8 cellular contexts compared by ENCODE assay signal in the genomic region with DNA sequence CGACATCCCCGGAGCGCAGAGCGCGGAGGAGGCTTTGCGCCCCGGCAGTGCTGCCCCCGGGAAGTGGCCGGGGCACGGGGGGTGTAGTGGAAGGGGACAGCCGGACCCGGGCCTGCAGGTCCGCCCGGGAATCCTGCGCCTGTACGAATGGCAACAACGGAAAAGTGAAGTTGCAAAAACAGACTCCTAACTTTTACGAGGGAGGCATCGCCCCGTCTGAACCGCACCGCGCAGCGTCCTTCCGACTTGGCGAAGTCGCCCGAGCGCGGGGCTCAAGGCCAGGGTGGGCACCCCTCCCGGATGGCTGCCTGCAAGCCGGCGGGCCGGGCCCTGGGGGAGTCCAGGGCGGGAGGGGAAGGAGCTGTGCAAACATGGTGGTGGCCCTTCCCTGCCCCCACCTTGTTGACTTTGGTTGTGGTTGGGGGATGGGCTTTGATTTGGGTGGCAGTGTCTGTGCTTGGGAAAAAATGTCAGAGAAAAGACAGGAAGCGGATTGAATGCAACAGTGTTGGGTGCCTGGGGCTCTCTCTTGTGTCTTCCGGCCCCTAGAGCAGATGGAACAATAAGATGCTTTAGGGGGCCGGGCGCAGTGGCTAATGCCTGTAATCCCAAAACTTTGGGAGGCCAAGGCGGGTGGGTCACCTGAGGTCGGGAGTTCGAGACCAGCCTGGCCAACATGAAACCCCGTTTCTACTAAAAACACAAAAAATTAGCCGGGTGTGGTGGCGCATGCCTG. TPM values are rescaled to one million over a fixed set of nuclear protein-coding genes. Genes with fewer than 3 reads are reported as not detected.
DNase-seq lines count a peak whose midpoint lies in the region; ATAC-seq and TF ChIP-seq lines count a peak whose summit lies in the region.

No MANE protein-coding gene starts in this region.

- DNase-seq in BJ (ENCODE audit: low read depth) (no peak), HEK293T (ENCODE audit: extremely low spot score) (peak; percentile 32), PC-9 (peak in 1 of 2 experiments; percentile 62), activated gamma-delta T cell treated with Interleukin-2 at 50 U/mL for 16 hours (peak; percentile 71), foreskin keratinocyte (peak; percentile 49 to 51)

- no peaks in the 10 kb centered on the region for H4K20me1 ChIP-seq in PC-9 (ENCODE audit: insufficient read depth)

- peaks cover 8% of the 10 kb centered on the region for H3K36me3 ChIP-seq in BJ (ENCODE audit: control insufficient read depth, insufficient read depth, low read length)
- H3K36me3 ChIP-seq in PC-9 (ENCODE audit: low read depth), result no peaks in the 10 kb centered on the region
- no peaks in the 10 kb centered on the region for H3K36me3 ChIP-seq in neuron (ENCODE audit: insufficient read depth, low read length)
- H3K36me3 ChIP-seq in urinary bladder (ENCODE audit: insufficient read depth), result no peaks in the 10 kb centered on the region

- H3K9me3 ChIP-seq in PC-9 (ENCODE audit: insufficient read depth, low read depth) (no peaks in the 10 kb centered on the region), neuron (ENCODE audit: low read length) (no peaks in the 10 kb centered on the region)

- ATAC-seq in foreskin keratinocyte (peak; percentile 19), HG03175 (IDR thresholded peaks at IDR 0.05; ENCODE audit: unreplicated experiment) (no peak)

- POLR2A ChIA-PET in BJ (lab: Charles Lee), result no interaction called here
- POLR2A ChIA-PET in HEK293T (lab: Yijun Ruan, JAX), result interaction anchor here (1.0 to 2.4 kb wide), 4 partner anchors 10 to 268 kb away, joined by 3 to 6 read pairs (median 4); no protein-coding TSS in a partner anchor
- POLR2A ChIA-PET in PC-9 (lab: Charles Lee; ENCODE audit: unreplicated experiment), result no interaction called here

- peaks cover 5% of the 10 kb centered on the region for H3F3A ChIP-seq in PC-9 (ENCODE audit: insufficient read depth, low read depth)

- TSS peak; percentile 24 for BruUV-seq in PC-9 (replicated peaks; lab: Mats Ljungman, UMichigan)

- peak overlapping the region; percentile 93 for H3K27ac ChIP-seq in PC-9
- peak overlapping the region; percentile 97 for H3K27ac ChIP-seq in foreskin keratinocyte
- H3K27ac ChIP-seq in urinary bladder (ENCODE audit: low read depth), result peak overlapping the region; percentile 96

- no peaks in the 10 kb centered on the region for H3K9me2 ChIP-seq in PC-9 (ENCODE audit: insufficient read depth)

- no peaks in the 10 kb centered on the region for H3K27me3 ChIP-seq in BJ (ENCODE audit: control insufficient read depth, insufficient read depth, low read length)
- H3K27me3 ChIP-seq in PC-9 (ENCODE audit: insufficient read depth, low read depth), result no peaks in the 10 kb centered on the region
- no peaks in the 10 kb centered on the region for H3K27me3 ChIP-seq in foreskin keratinocyte
- no peaks in the 10 kb centered on the region for H3K27me3 ChIP-seq in neuron (ENCODE audit: insufficient read depth, low read length)

- H2AFZ ChIP-seq in PC-9 (0 out of 2 replicates have a peak overlapping the region, but pooled peaks have one; percentile 60), neuron (ENCODE audit: low read depth, low read length) (peak overlapping the region; percentile 80)

- H3K4me2 ChIP-seq in PC-9, result peak overlapping the region; percentile 82

- intact Hi-C loops in PC-9 (cut with micrococcal nuclease; ENCODE audit: unreplicated experiment), result no loop called here

- H3K4me3 ChIP-seq in BJ (ENCODE audit: low read depth, low read length) (peak overlapping the region; percentile 73), PC-9 (peak overlapping the region; percentile 84), neuron (ENCODE audit: low read length) (peak overlapping the region; percentile 88), urinary bladder (ENCODE audit: low read depth, low read length) (peak overlapping the region; percentile 98)

- TF ChIP-seq CTCF in BJ (IDR thresholded peaks at IDR 0.05; ENCODE audit: insufficient read depth, low read depth, low read length) (no peak), PC-9 (conservative IDR thresholded peaks at IDR 0.05) (no peak), foreskin keratinocyte (conservative IDR thresholded peaks at IDR 0.05) (no peak)

- 2% methylated on average over 45 of the region's 45 CpGs for WGBS in urinary bladder

- H3K4me1 ChIP-seq in PC-9 (replicated peaks; ENCODE audit: insufficient read depth) (peaks cover 11% of the 10 kb centered on the region), foreskin keratinocyte (peaks cover 10% of the 10 kb centered on the region), neuron (ENCODE audit: insufficient read depth, low read length) (peaks cover 20% of the 10 kb centered on the region), urinary bladder (ENCODE audit: insufficient read depth) (peaks cover 5% of the 10 kb centered on the region)

- CTCF ChIA-PET in BJ (lab: Yijun Ruan, JAX), result interaction anchor here (1.6 kb wide), 1 partner anchor 115 kb away, joined by 3 read pairs; no protein-coding TSS in a partner anchor
- CTCF ChIA-PET in HEK293T (lab: Yijun Ruan, JAX), result no interaction called here
- CTCF ChIA-PET in PC-9 (lab: Charles Lee), result interaction anchor here (0.6 kb wide), 1 partner anchor 160 kb away, joined by 3 read pairs; a partner anchor contains a TSS

- peaks cover 10% of the 10 kb centered on the region; the same call in 1 of the 2 replicates for H3K79me2 ChIP-seq in PC-9 (ENCODE audit: low read depth)

TF ChIP-seq in HEK293T, 16 proteins besides CTCF, POLR2A, EP300 and RAD21:
- TF ChIP-seq CTBP1 (IDR thresholded peaks at IDR 0.05; ENCODE audit: borderline replicate concordance) (no peak), ARNT (IDR thresholded peaks at IDR 0.05) (no peak), BHLHE40 (IDR thresholded peaks at IDR 0.05; ENCODE audit: borderline replicate concordance) (no peak), LEF1 (IDR thresholded peaks at IDR 0.05; ENCODE audit: borderline replicate concordance) (no peak), ZNF384 (IDR thresholded peaks at IDR 0.05) (no peak)

RNA-seq across cellular contexts. Expression of a gene that starts 0.7 kb away (rescaled TPM):
- 38.2 and 53.1 TPM in 2 replicates for polyA plus RNA-seq in BJ (2011; rRNA removed)
- 119 and 151 TPM in 2 replicates for polyA minus RNA-seq in BJ (2011; rRNA and poly(A)+ RNA removed)
- 179 and 207 TPM in 2 replicates for total RNA-seq in PC-9 (2021)
- total RNA-seq in foreskin keratinocyte, result 51.1 and 60.1 TPM in 2 replicates
- polyA plus RNA-seq in foreskin keratinocyte, result 15.4 and 15.8 TPM in 2 replicates
- total RNA-seq in urinary bladder, result 81.5 TPM
- polyA plus RNA-seq in urinary bladder, result 37.2 TPM

RNA-seq across cellular contexts. Expression of a gene that starts 41.1 kb away (rescaled TPM):
- polyA plus RNA-seq in BJ (2011; rRNA removed) (10.6 and 17.1 TPM in 2 replicates), foreskin keratinocyte (2.5 and 3.4 TPM in 2 replicates), urinary bladder (14.2 TPM)
- polyA minus RNA-seq in BJ (2011; rRNA and poly(A)+ RNA removed), result 7.1 and 11.4 TPM in 2 replicates
- total RNA-seq in PC-9 (2021) (12.4 and 14.1 TPM in 2 replicates), foreskin keratinocyte (3.3 and 3.9 TPM in 2 replicates), urinary bladder (9.2 TPM)

RNA-seq across cellular contexts. Expression of a gene that starts 41.2 kb away (rescaled TPM):
- polyA plus RNA-seq in BJ (2011; rRNA removed) (26.3 and 44.4 TPM in 2 replicates), foreskin keratinocyte (12.4 and 13.0 TPM in 2 replicates), urinary bladder (30.6 TPM)
- polyA minus RNA-seq in BJ (2011; rRNA and poly(A)+ RNA removed), result 8.7 and 22.2 TPM in 2 replicates
- total RNA-seq in PC-9 (2021) (28.4 and 45.4 TPM in 2 replicates), foreskin keratinocyte (10.3 and 11.8 TPM in 2 replicates), urinary bladder (8.4 TPM)
